Comparison of ENCODE assay signal across 9 cellular contexts in genomic region chr10:69237528-69238159, GRCh38. TPM values are rescaled to one million over a fixed set of nuclear protein-coding genes. Genes with fewer than 3 reads are reported as not detected.
A peak's percentile ranks its signal among the peaks of the same experiment; 100 is the strongest.
DNase-seq lines count a peak whose midpoint lies in the region; ATAC-seq, FAIRE-seq and TF ChIP-seq lines count a peak whose summit lies in the region.
"Had no signal": no experiment of that assay in that cellular context is flagged by ENCODE, and none has a peak within 500 bp of the region (broad histone marks: within the 10 kb centered on the region; RNA-seq: fewer than 3 reads in every experiment).

No MANE protein-coding gene starts in this region.

- H3K27me3 Mint-ChIP-seq in CD14-positive monocyte (ENCODE audit: low read depth in 3 of 3) = peaks cover 2 to 3% (median 2%) of the 10 kb centered on the region in 3 donors
- H3K27me3 Mint-ChIP-seq in activated CD4-positive, alpha-beta memory T cell treated with anti-CD3 and anti-CD28 coated beads, Interleukin-2, amount 10 ng/mL, durations not matched to agents 7 days and 5 days = no peaks in the 10 kb centered on the region
- H3K27me3 Mint-ChIP-seq: IgD-negative memory B cell had no signal

- peak overlapping the region in 1 of 59 donors; percentile 44 for H3K27ac ChIP-seq in dorsolateral prefrontal cortex

- POLR2A ChIA-PET in activated CD4-positive, alpha-beta memory T cell treated with anti-CD3 and anti-CD28 coated beads, Interleukin-2, amount 10 ng/mL, durations not matched to agents 7 days and 5 days (lab: Charles Lee) = no interaction called here

- H3K4me3 Mint-ChIP-seq in CD14-positive monocyte = peak overlapping the region in 1 of 2 donors; percentile 35
- no peak overlapping the region for H3K4me3 Mint-ChIP-seq in activated CD4-positive, alpha-beta memory T cell treated with anti-CD3 and anti-CD28 coated beads, Interleukin-2, amount 10 ng/mL, durations not matched to agents 7 days and 5 days
- H3K4me3 Mint-ChIP-seq: IgD-negative memory B cell had no signal

- intact Hi-C loops in CD14-positive monocyte (cut with micrococcal nuclease) (loop anchor here (1.0 kb wide), 1 partner anchor 155 kb away; no protein-coding TSS in a partner anchor), dorsolateral prefrontal cortex (cut with DNase I) (loop anchor here (1.0 to 10.0 kb wide), 4 partner anchors 155 to 407 kb away; no protein-coding TSS in a partner anchor)

- peak; percentile 95 for FAIRE-seq in GM19239 (lab: Jason Lieb, UNC)

- no peaks in the 10 kb centered on the region for H3K36me3 Mint-ChIP-seq in CD14-positive monocyte
- peaks cover 2% of the 10 kb centered on the region for H3K36me3 Mint-ChIP-seq in activated CD4-positive, alpha-beta memory T cell treated with anti-CD3 and anti-CD28 coated beads, Interleukin-2, amount 10 ng/mL, durations not matched to agents 7 days and 5 days (ENCODE audit: low read depth)
- H3K36me3 Mint-ChIP-seq: IgD-negative memory B cell had no signal

- peaks cover 0 to 3% (median 0%) of the 10 kb centered on the region in 45 donors for H3K27me3 ChIP-seq in dorsolateral prefrontal cortex

- H3K4me1 Mint-ChIP-seq in CD14-positive monocyte = peaks cover 14% of the 10 kb centered on the region
- H3K4me1 Mint-ChIP-seq in activated CD4-positive, alpha-beta memory T cell treated with anti-CD3 and anti-CD28 coated beads, Interleukin-2, amount 10 ng/mL, durations not matched to agents 7 days and 5 days = peaks cover 63% of the 10 kb centered on the region

- TF ChIP-seq CTCF in CD14-positive monocyte (IDR thresholded peaks at IDR 0.05) (peak; percentile 87), dorsolateral prefrontal cortex (IDR thresholded peaks at IDR 0.05 in 54 of 56, conservative IDR thresholded peaks at IDR 0.05 in 2 of 56; ENCODE audit: low read depth in 1 of 56, partially characterized antibody in 56 of 56) (peak; percentile 84 to 100 (median 97))

- H3K4me3 ChIP-seq in dorsolateral prefrontal cortex = peak overlapping the region in 5 of 59 donors; percentile 2 to 25 (median 15)

- ATAC-seq in HG03460 (IDR thresholded peaks at IDR 0.05; ENCODE audit: unreplicated experiment) = peak; percentile 94

- CTCF ChIA-PET in activated CD4-positive, alpha-beta memory T cell treated with anti-CD3 and anti-CD28 coated beads, Interleukin-2, amount 10 ng/mL, durations not matched to agents 7 days and 5 days (lab: Charles Lee) = interaction anchor here (0.6 to 7.3 kb wide), 11 partner anchors 9 to 233 kb away, joined by 3 to 101 read pairs (median 5); no protein-coding TSS in a partner anchor

- H3K27ac Mint-ChIP-seq in CD14-positive monocyte = no peak overlapping the region
- H3K27ac Mint-ChIP-seq in activated CD4-positive, alpha-beta memory T cell treated with anti-CD3 and anti-CD28 coated beads, Interleukin-2, amount 10 ng/mL, durations not matched to agents 7 days and 5 days = no peak overlapping the region

- DNase-seq in CD14-positive monocyte (ENCODE audit: low spot score) (peak; percentile 75), GM19239 (ENCODE audit: insufficient read length, low spot score) (peak; percentile 70), NCI-H748 treated with DMSO at 0.1 percent for 48 hours (lab: John Stamatoyannopoulos, UW) (peak; percentile 60), dorsolateral prefrontal cortex (peak; percentile 81 to 94 (median 91)), lung microvascular endothelial cell (ENCODE audit: low read depth in 2 of 2) (peak; percentile 75 to 83)
- DNase-seq in activated CD4-positive, alpha-beta memory T cell treated with anti-CD3 and anti-CD28 coated beads, Interleukin-2, amount 10 ng/mL, durations not matched to agents 7 days and 5 days = peak; percentile 91
- peak; percentile 79 for DNase-seq in stimulated activated CD8-positive, alpha-beta memory T cell treated with anti-CD3 and anti-CD28 coated beads, Interleukin-15, amount 100 ng/mL, for 24 hours (ENCODE audit: low read depth)

- H3K9me3 Mint-ChIP-seq in CD14-positive monocyte = peaks cover 0 to 2% (median 0%) of the 10 kb centered on the region in 7 donors
- H3K9me3 Mint-ChIP-seq in activated CD4-positive, alpha-beta memory T cell treated with anti-CD3 and anti-CD28 coated beads, Interleukin-2, amount 10 ng/mL, durations not matched to agents 7 days and 5 days = no peaks in the 10 kb centered on the region
- H3K9me3 Mint-ChIP-seq: IgD-negative memory B cell had no signal

RNA-seq across cellular contexts. Expression of gene HKDC1, which starts 17.5 kb away (rescaled TPM):
- polyA plus RNA-seq in CD14-positive monocyte = not detected
- total RNA-seq in activated CD4-positive, alpha-beta memory T cell treated with anti-CD3 and anti-CD28 coated beads, Interleukin-2, amount 10 ng/mL, durations not matched to agents 7 days and 5 days = 1 to 10 TPM; 4.1 to 4.2 TPM
- total RNA-seq in dorsolateral prefrontal cortex (1 to 10 TPM in 42 of 120 experiments, under 1 TPM in 74, not detected in 4; 0.17 to 3.1 (median 0.79) TPM), lung microvascular endothelial cell (under 0.01 TPM in 1 of 2 replicates, not detected in the other)

RNA-seq across cellular contexts. Expression of gene HK1, which starts 40.7 kb away (rescaled TPM):
- polyA plus RNA-seq in CD14-positive monocyte = 100 to 1,000 TPM; 125 to 146 TPM
- 100 to 1,000 TPM; 142 to 146 TPM for total RNA-seq in activated CD4-positive, alpha-beta memory T cell treated with anti-CD3 and anti-CD28 coated beads, Interleukin-2, amount 10 ng/mL, durations not matched to agents 7 days and 5 days
- total RNA-seq in dorsolateral prefrontal cortex (100 to 1,000 TPM in 117 of 120 experiments, 10 to 100 TPM in 3; 65.9 to 249 (median 183) TPM), lung microvascular endothelial cell (86.7 and 93.3 TPM in 2 replicates)

RNA-seq across cellular contexts. Expression of gene SUPV3L1, which starts 57.6 kb away (rescaled TPM):
- 1 to 10 TPM; 6.8 to 7.3 TPM for polyA plus RNA-seq in CD14-positive monocyte
- 10 to 100 TPM; 34.6 to 39.1 TPM for total RNA-seq in activated CD4-positive, alpha-beta memory T cell treated with anti-CD3 and anti-CD28 coated beads, Interleukin-2, amount 10 ng/mL, durations not matched to agents 7 days and 5 days
- 10 to 100 TPM; 23.2 to 52.6 (median 39.0) TPM for total RNA-seq in dorsolateral prefrontal cortex
- total RNA-seq in lung microvascular endothelial cell = 13.1 and 20.8 TPM in 2 replicates
